20 cellular contexts compared by ENCODE assay signal in genomic region chr16:70704586-70704985, GRCh38. TPM values are rescaled to one million over a fixed set of nuclear protein-coding genes. Genes with fewer than 3 reads are reported as not detected.
DNase-seq lines count a peak whose midpoint lies in the region; ATAC-seq and TF ChIP-seq lines count a peak whose summit lies in the region.
"Had no signal": no experiment of that assay in that cellular context is flagged by ENCODE, and none has a peak within 500 bp of the region (broad histone marks: within the 10 kb centered on the region; RNA-seq: fewer than 3 reads in every experiment).

No MANE protein-coding gene starts in this region.

- intact Hi-C loops in breast epithelium (cut with DNase I; ENCODE audit: low total_unique reads), result no loop called here
- intact Hi-C loops in mammary epithelial cell (cut with micrococcal nuclease), result no loop called here
- intact Hi-C loops in sciatic nerve (cut with DNase I), result no loop called here
- intact Hi-C loops in vagina (cut with DNase I), result no loop called here

- DNase-seq in breast epithelium (ENCODE audit: low spot score in 2 of 2), result no peak
- DNase-seq in mammary epithelial cell, result no peak
- DNase-seq in sciatic nerve (ENCODE audit: low spot score), result peak; percentile 60
- DNase-seq in vagina (ENCODE audit: extremely low spot score in 2 of 2), result no peak
- no peak for DNase-seq in activated gamma-delta T cell (lab: John Stamatoyannopoulos, UW)
- no peak for DNase-seq in amygdala (lab: John Stamatoyannopoulos, UW)
- DNase-seq in GM10248 (ENCODE audit: extremely low spot score), result no peak
- DNase-seq: activated CD4-positive, alpha-beta T cell treated with anti-CD3 and anti-CD28 coated beads, Interleukin-2, amount 50 U/mL, for 4 hours; activated T-cell treated with anti-CD3 and anti-CD28 coated beads, Interleukin-2, amount 50 U/mL, for 48 hours; amniotic stem cell; CD4-positive, alpha-beta T cell; lower lobe of right lung; NCI-H1930; NCI-H748 treated with DMSO at 0.1 percent for 48 hours; occipital lobe; T-helper 9 cell; thyroid gland had no signal

- dilution Hi-C loops in mammary epithelial cell (cut with HindIII; ENCODE audit: low sequenced_read_pairs), result no loop called here

- H3K27me3 ChIP-seq in breast epithelium, result no peaks in the 10 kb centered on the region
- H3K27me3 ChIP-seq in mammary epithelial cell (ENCODE audit: insufficient read depth, low read length), result no peaks in the 10 kb centered on the region
- H3K27me3 ChIP-seq in esophagus (ENCODE audit: control insufficient read depth in 1 of 2, insufficient read depth in 2 of 2, low read length in 2 of 2), result no peaks in the 10 kb centered on the region
- no peaks in the 10 kb centered on the region for H3K27me3 ChIP-seq in vagina
- H3K27me3 ChIP-seq: MG63, thyroid gland had no signal

- POLR2A ChIA-PET in GM10248 (lab: Yijun Ruan, JAX), result no interaction called here

- H3K27ac ChIP-seq in breast epithelium (peak overlapping the region; percentile 96), mammary epithelial cell (ENCODE audit: insufficient read depth, low read depth, low read length) (no peak overlapping the region), esophagus (ENCODE audit: low read depth in 2 of 2, low read length in 1 of 2) (peak overlapping the region; percentile 81 to 95), vagina (peak overlapping the region; percentile 94)

- BruUV-seq in mammary epithelial cell (replicated peaks; lab: Mats Ljungman, UMichigan), result no TSS peak

- ATAC-seq in sciatic nerve, result no peak
- ATAC-seq: lower lobe of right lung had no signal

- TF ChIP-seq CTCF in breast epithelium (IDR thresholded peaks at IDR 0.05) (no peak), mammary epithelial cell (conservative IDR thresholded peaks at IDR 0.05 in 1 of 2, IDR thresholded peaks at IDR 0.05 in 1 of 2; ENCODE audit: extremely low read depth in 1 of 2, insufficient read depth in 1 of 2, low read depth in 1 of 2, low read length in 2 of 2) (no peak), vagina (IDR thresholded peaks at IDR 0.05) (no peak), GM10248 (IDR thresholded peaks at IDR 0.05; ENCODE audit: control extremely low read depth, extremely low read depth, low read depth, missing control alignments) (no peak)

- no peak overlapping the region for H3K4me3 ChIP-seq in breast epithelium
- no peak overlapping the region for H3K4me3 ChIP-seq in mammary epithelial cell (replicated peaks in 1 of 3; ENCODE audit: insufficient read depth in 1 of 3, low read depth in 2 of 3, low read length in 3 of 3)
- no peak overlapping the region for H3K4me3 ChIP-seq in esophagus (ENCODE audit: low read depth in 1 of 2, low read length in 2 of 2)
- no peak overlapping the region for H3K4me3 ChIP-seq in vagina
- H3K4me3 ChIP-seq: lower lobe of right lung, MG63, thyroid gland had no signal

- CTCF ChIA-PET in mammary epithelial cell (lab: Charles Lee; ENCODE audit: low non-redundant PET) (no interaction called here), GM10248 (lab: Yijun Ruan, JAX) (no interaction called here)

- no peaks in the 10 kb centered on the region for H3K79me2 ChIP-seq in mammary epithelial cell (ENCODE audit: insufficient read depth, low read length)

- in situ Hi-C loops in mammary epithelial cell (cut with MboI; ENCODE audit: low sequenced_read_pairs in 2 of 2), result no loop called here

- no peak for TF ChIP-seq POLR2A in breast epithelium (IDR thresholded peaks at IDR 0.05)
- TF ChIP-seq POLR2A in vagina (IDR thresholded peaks at IDR 0.05), result no peak

- no peak overlapping the region for H3K4me2 ChIP-seq in mammary epithelial cell (ENCODE audit: insufficient read depth, low read depth, low read length)

- WGBS in mammary epithelial cell (ENCODE audit: low coverage, missing lambda C conversion rate), result 73% methylated on average over 9 of the region's 11 CpGs
- 63 to 68% methylated on average over 11 of the region's 11 CpGs for WGBS in esophagus, 2 donors

- no peak overlapping the region for H3K9ac ChIP-seq in mammary epithelial cell (ENCODE audit: insufficient read depth, low read length)

- H2AFZ ChIP-seq in mammary epithelial cell (ENCODE audit: low read depth, low read length), result no peak overlapping the region

- H3K4me1 ChIP-seq in breast epithelium, result peaks cover 27 to 51% of the 10 kb centered on the region in 2 donors
- H3K4me1 ChIP-seq in mammary epithelial cell (ENCODE audit: insufficient read depth, low read length), result peaks cover 67% of the 10 kb centered on the region
- H3K4me1 ChIP-seq in esophagus (ENCODE audit: control insufficient read depth in 2 of 2, insufficient read depth in 2 of 2, low read length in 1 of 2), result peaks cover 29 to 65% of the 10 kb centered on the region in 2 donors
- peaks cover 91% of the 10 kb centered on the region for H3K4me1 ChIP-seq in vagina

- H4K20me1 ChIP-seq in mammary epithelial cell (ENCODE audit: insufficient read depth, low read length), result no peaks in the 10 kb centered on the region

- no peaks in the 10 kb centered on the region for H3K36me3 ChIP-seq in breast epithelium
- no peaks in the 10 kb centered on the region for H3K36me3 ChIP-seq in mammary epithelial cell (ENCODE audit: insufficient read depth, low read length)
- H3K36me3 ChIP-seq in esophagus (ENCODE audit: control insufficient read depth in 2 of 2, insufficient read depth in 2 of 2, low read length in 1 of 2), result peaks cover 0 to 2% of the 10 kb centered on the region in 2 donors
- H3K36me3 ChIP-seq in vagina, result no peaks in the 10 kb centered on the region
- H3K36me3 ChIP-seq: MG63, thyroid gland had no signal

- H3K9me3 ChIP-seq in breast epithelium (no peaks in the 10 kb centered on the region), mammary epithelial cell (replicated peaks; ENCODE audit: insufficient read depth, low read length) (no peaks in the 10 kb centered on the region), esophagus (ENCODE audit: control insufficient read depth in 2 of 2, insufficient read depth in 1 of 2, low read depth in 1 of 2, low read length in 1 of 2) (no peaks in the 10 kb centered on the region), vagina (no peaks in the 10 kb centered on the region)
- H3K9me3 ChIP-seq: lower lobe of right lung, MG63, thyroid gland had no signal

RNA-seq across cellular contexts. Expression of gene MTSS2, which starts 18.7 kb away (rescaled TPM):
- 10 to 100 TPM in 2 of 3 donors, 1 to 10 TPM in 1; 9.4 to 28.8 (median 22.8) TPM for total RNA-seq in breast epithelium
- 10 to 100 TPM; 25.8 to 42.9 TPM for total RNA-seq in mammary epithelial cell
- 46.7 TPM for polyA plus RNA-seq in mammary epithelial cell
- polyA minus RNA-seq in mammary epithelial cell, result 28.8 TPM
- polyA plus RNA-seq in esophagus, result 10 to 100 TPM; 27.4 to 62.9 TPM
- 75.9 TPM for total RNA-seq in sciatic nerve
- 102 TPM for total RNA-seq in vagina

RNA-seq across cellular contexts. Expression of gene IL34, which starts 58.2 kb away (rescaled TPM):
- total RNA-seq in breast epithelium, result 10 to 100 TPM in 1 of 3 donors, 1 to 10 TPM in 1, under 1 TPM in 1; 0.64 to 37.9 (median 7.5) TPM
- total RNA-seq in mammary epithelial cell, result 10 to 100 TPM in 1 of 2 donors, under 1 TPM in 1; 0.49 to 42.7 TPM
- 0.84 TPM for polyA plus RNA-seq in mammary epithelial cell
- 2.3 TPM for polyA minus RNA-seq in mammary epithelial cell
- 10 to 100 TPM; 22.9 to 32.7 TPM for polyA plus RNA-seq in esophagus
- total RNA-seq in sciatic nerve, result 64.0 TPM
- total RNA-seq in vagina, result 6.1 TPM
- total RNA-seq: HT1080 had no signal
